Comparison of ENCODE assay signal across 8 cellular contexts in genomic region chr1:3695326-3696217, GRCh38. TPM values are rescaled to one million over a fixed set of nuclear protein-coding genes. Genes with fewer than 3 reads are reported as not detected.
DNase-seq lines count a peak whose midpoint lies in the region; ATAC-seq and TF ChIP-seq lines count a peak whose summit lies in the region.

No MANE protein-coding gene starts in this region.

- H3K4me3 ChIP-seq in HEK293 (ENCODE audit: low read depth, low read length) (no peak overlapping the region), WI38 (ENCODE audit: low read depth, low read length) (no peak overlapping the region), dorsolateral prefrontal cortex (peak overlapping the region in 15 of 59 donors; percentile 0 to 47 (median 23))

- no peak overlapping the region for H3K27ac ChIP-seq in HEK293 (ENCODE audit: extremely low read depth, low read depth, low read length)
- no peak overlapping the region for H3K27ac ChIP-seq in dorsolateral prefrontal cortex

- DNase-seq in CD1c-positive myeloid dendritic cell (ENCODE audit: extremely low spot score) (peak; percentile 49), dorsolateral prefrontal cortex (peak; percentile 40 to 81 (median 64)), medulla oblongata (ENCODE audit: extremely low spot score) (peak; percentile 41), superior temporal gyrus (ENCODE audit: extremely low spot score) (peak; percentile 68)

- ATAC-seq in HG03095 (IDR thresholded peaks at IDR 0.05; ENCODE audit: unreplicated experiment) (no peak), GM21619 (IDR thresholded peaks at IDR 0.05; ENCODE audit: unreplicated experiment) (no peak)

- peaks cover 0 to 10% (median 0%) of the 10 kb centered on the region in 45 donors for H3K27me3 ChIP-seq in dorsolateral prefrontal cortex

- H3K36me3 ChIP-seq in HEK293 (ENCODE audit: control insufficient read depth in 2 of 2, insufficient read depth in 1 of 2, low read length in 2 of 2), result peaks cover 0 to 10% of the 10 kb centered on the region in 2 experiments; a peak in 1 of 3 replicates

- CTCF ChIA-PET in HEK293 (lab: Yijun Ruan, JAX), result interaction anchor here (0.5 to 2.4 kb wide), 7 partner anchors 9 to 1357 kb away, joined by 3 to 9 read pairs (median 4); no protein-coding TSS in a partner anchor

- intact Hi-C loops in dorsolateral prefrontal cortex (cut with DNase I), result loop anchor here (1.0 to 2.0 kb wide), 2 partner anchors 29 to 31 kb away; no protein-coding TSS in a partner anchor

- H3K9me3 ChIP-seq in HEK293 (ENCODE audit: control insufficient read depth, insufficient read depth, low read depth, low read length), result no peaks in the 10 kb centered on the region

- H3K4me1 ChIP-seq in HEK293 (ENCODE audit: control insufficient read depth, insufficient read depth, low read length), result no peaks in the 10 kb centered on the region

- POLR2A ChIA-PET in HEK293 (lab: Yijun Ruan, JAX), result no interaction called here

- peak; percentile 91 for TF ChIP-seq CTCF in HEK293 (tag by site-specific recombination; IDR thresholded peaks at IDR 0.05)
- peak; percentile 77 for TF ChIP-seq CTCF in WI38 (IDR thresholded peaks at IDR 0.05; ENCODE audit: low read depth, low read length)
- peak; percentile 42 to 96 (median 86) for TF ChIP-seq CTCF in dorsolateral prefrontal cortex (IDR thresholded peaks at IDR 0.05 in 54 of 56, conservative IDR thresholded peaks at IDR 0.05 in 2 of 56; ENCODE audit: low read depth in 1 of 56, partially characterized antibody in 56 of 56)

TF ChIP-seq in HEK293, 187 proteins besides CTCF, POLR2A, EP300 and RAD21:
- peak; percentile 69 for TF ChIP-seq GLIS2 (tag by site-specific recombination; IDR thresholded peaks at IDR 0.05)
- 0 out of 2 replicates have a peak, but pooled peaks have one; percentile 9 for TF ChIP-seq ZBTB20 (tag by site-specific recombination; IDR thresholded peaks at IDR 0.05)
- TF ChIP-seq ZNF211 (tag by site-specific recombination; IDR thresholded peaks at IDR 0.05; ENCODE audit: low read depth), result no peak
- TF ChIP-seq GLIS1 (tag by site-specific recombination; IDR thresholded peaks at IDR 0.05), result 0 out of 2 replicates have a peak, but pooled peaks have one; percentile 57
- TF ChIP-seq ZIC2 (tag by site-specific recombination; IDR thresholded peaks at IDR 0.05), result no peak
- no peak for TF ChIP-seq PRDM1 (tag by site-specific recombination; IDR thresholded peaks at IDR 0.05)
- TF ChIP-seq ZNF561 (tag by site-specific recombination; IDR thresholded peaks at IDR 0.05; ENCODE audit: borderline replicate concordance), result no peak
- 0 out of 2 replicates have a peak, but pooled peaks have one; percentile 15 for TF ChIP-seq ZNF341 (tag by site-specific recombination; IDR thresholded peaks at IDR 0.05; ENCODE audit: low read depth)
- TF ChIP-seq ZNF776 (tag by site-specific recombination; IDR thresholded peaks at IDR 0.05; ENCODE audit: borderline replicate concordance), result no peak
- no peak for TF ChIP-seq ZNF302 (tag by site-specific recombination; IDR thresholded peaks at IDR 0.05; ENCODE audit: low read depth)
- TF ChIP-seq ZNF660 (tag by site-specific recombination; IDR thresholded peaks at IDR 0.05), result no peak

RNA-seq across cellular contexts. Expression of gene TP73, which starts 43.3 kb away (rescaled TPM):
- total RNA-seq in dorsolateral prefrontal cortex, result under 1 TPM in 65 of 120 experiments, not detected in 55; 0.10 to 0.85 (median 0.25) TPM

RNA-seq across cellular contexts. Expression of gene WRAP73, which starts 45.7 kb away (rescaled TPM):
- total RNA-seq in dorsolateral prefrontal cortex, result 10 to 100 TPM; 13.3 to 33.0 (median 22.0) TPM

RNA-seq across cellular contexts. Expression of gene CCDC27, which starts 56.7 kb away (rescaled TPM):
- under 1 TPM in 8 of 120 experiments, not detected in 112; 0.17 to 0.39 (median 0.21) TPM for total RNA-seq in dorsolateral prefrontal cortex
